Comparison of ENCODE assay signal across 14 cellular contexts in genomic region chr15:43209059-43209824, GRCh38. TPM values are rescaled to one million over a fixed set of nuclear protein-coding genes. Genes with fewer than 3 reads are reported as not detected.
DNase-seq lines count a peak whose midpoint lies in the region; ATAC-seq, FAIRE-seq and TF ChIP-seq lines count a peak whose summit lies in the region.
"Had no signal": no experiment of that assay in that cellular context is flagged by ENCODE, and none has a peak within 500 bp of the region (broad histone marks: within the 10 kb centered on the region; RNA-seq: fewer than 3 reads in every experiment).

No MANE protein-coding gene starts in this region.

- ATAC-seq in HepG2 (peak; percentile 80), GM19467 (IDR thresholded peaks at IDR 0.05; ENCODE audit: unreplicated experiment) (no peak)
- ATAC-seq: natural killer cell had no signal

- intact Hi-C loops in HepG2 (cut with micrococcal nuclease; ENCODE audit: unreplicated experiment), result loop anchor here (1.0 kb wide), 1 partner anchor 76 kb away; no protein-coding TSS in a partner anchor

- FAIRE-seq in HepG2 (lab: Jason Lieb, UNC), result peak; percentile 48

- TF ChIP-seq RAD21 in HepG2 (CRISPR knock-in tag; IDR thresholded peaks at IDR 0.05), result no peak

- H3K9me3 ChIP-seq in HepG2 (ENCODE audit: low read length), result no peaks in the 10 kb centered on the region
- H3K9me3 ChIP-seq: HAP-1 had no signal

- no peak overlapping the region for H3K27ac ChIP-seq in HepG2 (ENCODE audit: extremely low read length, insufficient read depth, low read length)

- H4K20me1 ChIP-seq in HepG2 (ENCODE audit: insufficient read depth, low read length), result no peaks in the 10 kb centered on the region

- H3K79me2 ChIP-seq in HepG2 (ENCODE audit: insufficient read depth, low read length), result no peaks in the 10 kb centered on the region

- peaks cover 1 to 61% of the 10 kb centered on the region in 2 experiments; a peak in 3 of 5 replicates for H3K27me3 ChIP-seq in HepG2 (ENCODE audit: control insufficient read depth in 1 of 2, insufficient read depth in 2 of 2, low read length in 2 of 2)

- CTCF ChIA-PET in HepG2 (lab: Yijun Ruan, JAX; ENCODE audit: low intra/inter-chr PET ratio, low total read pairs), result interaction anchor here (1.8 kb wide), 1 partner anchor 76 kb away, joined by 11 read pairs; no protein-coding TSS in a partner anchor

- POLR2A ChIA-PET in HepG2 (lab: Yijun Ruan, JAX), result interaction anchor here (0.9 kb wide), 1 partner anchor 16 kb away, joined by 3 read pairs; no protein-coding TSS in a partner anchor

- no peak overlapping the region for H3K4me3 ChIP-seq in cardiac fibroblast (replicated peaks in 1 of 2; ENCODE audit: low read depth in 2 of 2, low read length in 2 of 2)
- no peak overlapping the region for H3K4me3 ChIP-seq in HepG2 (replicated peaks in 1 of 3; ENCODE audit: insufficient read depth in 1 of 3, low read depth in 2 of 3, low read length in 3 of 3)
- H3K4me3 ChIP-seq: HAP-1 had no signal

- no peaks in the 10 kb centered on the region for H3K36me3 ChIP-seq in HepG2 (replicated peaks in 1 of 2; ENCODE audit: control insufficient read depth in 1 of 2, insufficient read depth in 2 of 2, low read length in 2 of 2)
- H3K36me3 ChIP-seq: HAP-1 had no signal

- WGBS in HepG2 (ENCODE audit: low lambda C conversion rate), result 10% methylated on average over 5 of the region's 13 CpGs

- no TSS peak for BruUV-seq in HepG2 (replicated peaks; lab: Mats Ljungman, UMichigan)

- TF ChIP-seq CTCF in cardiac fibroblast (IDR thresholded peaks at IDR 0.05; ENCODE audit: low read depth, low read length) (peak; percentile 11), HepG2 (CRISPR knock-in tag; IDR thresholded peaks at IDR 0.05) (peak; percentile 69)

- H3K4me1 ChIP-seq in HepG2 (ENCODE audit: insufficient read depth, low read length), result peaks cover under 1% of the 10 kb centered on the region; the same call in 1 of the 2 replicates
- H3K4me1 ChIP-seq: HAP-1 had no signal

- in situ Hi-C loops in HepG2 (cut with HindIII; ENCODE audit: extremely low pct_ligation_motif_present, low pct_unique_long_range_greater_than_20kb), result loop anchor here (5.0 to 25.0 kb wide), 2 partner anchors 68 to 497 kb away; no protein-coding TSS in a partner anchor

- TF ChIP-seq EP300 in HepG2 (IDR thresholded peaks at IDR 0.05; ENCODE audit: low read depth in 2 of 2, low read length in 2 of 2), result no peak
- no peak for TF ChIP-seq EP300 in HepG2 (CRISPR knock-in tag; IDR thresholded peaks at IDR 0.05; ENCODE audit: borderline replicate concordance)

- no peak overlapping the region for H2AFZ ChIP-seq in HepG2 (ENCODE audit: low read length)

- DNase-seq in ELR (ENCODE audit: low read depth) (peak; percentile 22), HT1080 (ENCODE audit: low read depth) (peak; percentile 33), cardiac fibroblast (ENCODE audit: low read depth in 2 of 2) (peak in 1 of 2 donors; percentile 12), HepG2 (ENCODE audit: low spot score) (peak; percentile 41), nucleus accumbens (lab: John Stamatoyannopoulos, UW) (no peak)
- no peak for DNase-seq in activated CD4-positive, alpha-beta T cell treated with anti-CD3 and anti-CD28 coated beads, Interleukin-2, amount 50 U/mL, for 1 hour
- DNase-seq: activated naive CD4-positive, alpha-beta T cell; DND-41; natural killer cell; NCI-H1105; stimulated activated naive CD4-positive, alpha-beta T cell had no signal

- no peak overlapping the region for H3K4me2 ChIP-seq in HepG2 (ENCODE audit: low read depth, low read length)

- no peak for TF ChIP-seq POLR2A in HepG2 (IDR thresholded peaks at IDR 0.05; ENCODE audit: insufficient read depth in 1 of 2, low read depth in 2 of 2, low read length in 2 of 2)

- no peak overlapping the region for H3K9ac ChIP-seq in HepG2 (ENCODE audit: insufficient read depth, low read depth, low read length)

RNA-seq across cellular contexts. Expression of gene EPB42, which starts 11.6 kb away (rescaled TPM):
- not detected in 2 replicates for total RNA-seq in HT1080 (2014; rRNA removed; shearing (Covaris generic))
- not detected in 2 replicates for polyA plus RNA-seq in HT1080 (2015; cell fraction: cytosol; rRNA removed)
- not detected in 2 replicates for polyA plus RNA-seq in HT1080 (2015; cell fraction: nucleus; rRNA removed)
- not detected in 2 replicates for total RNA-seq in HepG2 (2016; rRNA removed; fragmentation: Illumina TruSeq; extraction: Trizol)
- total RNA-seq in HepG2 (2016; cell fraction: cytosol; rRNA removed; fragmentation: Illumina TruSeq; extraction: Trizol; ENCODE audit: low read depth), result not detected in 2 replicates
- total RNA-seq in HepG2 (2016; cell fraction: insoluble cytoplasmic fraction; rRNA removed; fragmentation: Illumina TruSeq; extraction: Trizol), result not detected in 2 replicates
- total RNA-seq in HepG2 (2016; cell fraction: membrane; rRNA removed; fragmentation: Illumina TruSeq; extraction: Trizol), result not detected in 2 replicates
- total RNA-seq in HepG2 (2016; cell fraction: nucleus; rRNA removed; fragmentation: Illumina TruSeq; extraction: Trizol), result not detected in 2 replicates
- polyA plus RNA-seq in HepG2 (2011; rRNA removed), result not detected in 2 replicates
- polyA plus RNA-seq in HepG2 (2011; cell fraction: cytosol; rRNA removed), result not detected in 2 replicates
- polyA plus RNA-seq in HepG2 (2011; cell fraction: nucleus; rRNA removed), result not detected in 2 replicates
- not detected in 2 replicates for polyA plus RNA-seq in HepG2 (2012)
- not detected in 2 replicates for polyA plus RNA-seq in HepG2 (2016; cell fraction: cytosol; fragmentation: Illumina TruSeq; extraction: Trizol; ENCODE audit: low read depth)
- polyA plus RNA-seq in HepG2 (2016; cell fraction: insoluble cytoplasmic fraction; fragmentation: Illumina TruSeq; extraction: Trizol; ENCODE audit: low read depth), result not detected in 2 replicates
- polyA plus RNA-seq in HepG2 (2016; cell fraction: membrane; fragmentation: Illumina TruSeq; extraction: Trizol; ENCODE audit: low read depth), result not detected in 2 replicates
- polyA plus RNA-seq in HepG2 (2016; cell fraction: nucleus; fragmentation: Illumina TruSeq; extraction: Trizol; ENCODE audit: insufficient read depth, low read depth), result not detected in 2 replicates
- polyA minus RNA-seq in HepG2 (2011; rRNA and poly(A)+ RNA removed; ENCODE audit: low replicate concordance), result not detected in 2 replicates
- not detected in 2 replicates for polyA minus RNA-seq in HepG2 (2011; cell fraction: cytosol; rRNA and poly(A)+ RNA removed)
- not detected in 2 replicates for polyA minus RNA-seq in HepG2 (2011; cell fraction: nucleus; rRNA and poly(A)+ RNA removed)
- total RNA-seq: natural killer cell, OCI-LY7 had no signal

RNA-seq across cellular contexts. Expression of gene CCNDBP1, which starts 24.0 kb away (rescaled TPM):
- total RNA-seq in HT1080 (2014; rRNA removed; shearing (Covaris generic)), result 41.6 and 42.7 TPM in 2 replicates
- 48.5 and 49.6 TPM in 2 replicates for polyA plus RNA-seq in HT1080 (2015; cell fraction: cytosol; rRNA removed)
- polyA plus RNA-seq in HT1080 (2015; cell fraction: nucleus; rRNA removed), result 48.0 and 63.0 TPM in 2 replicates
- total RNA-seq in HepG2 (2016; rRNA removed; fragmentation: Illumina TruSeq; extraction: Trizol), result 24.8 and 33.1 TPM in 2 replicates
- total RNA-seq in HepG2 (2016; cell fraction: cytosol; rRNA removed; fragmentation: Illumina TruSeq; extraction: Trizol; ENCODE audit: low read depth), result 5.3 and 5.7 TPM in 2 replicates
- 23.1 and 35.5 TPM in 2 replicates for total RNA-seq in HepG2 (2016; cell fraction: insoluble cytoplasmic fraction; rRNA removed; fragmentation: Illumina TruSeq; extraction: Trizol)
- 11.3 and 11.4 TPM in 2 replicates for total RNA-seq in HepG2 (2016; cell fraction: membrane; rRNA removed; fragmentation: Illumina TruSeq; extraction: Trizol)
- total RNA-seq in HepG2 (2016; cell fraction: nucleus; rRNA removed; fragmentation: Illumina TruSeq; extraction: Trizol), result 14.3 and 16.4 TPM in 2 replicates
- polyA plus RNA-seq in HepG2 (2011; rRNA removed), result 35.9 and 42.3 TPM in 2 replicates
- polyA plus RNA-seq in HepG2 (2011; cell fraction: cytosol; rRNA removed), result 35.3 and 35.4 TPM in 2 replicates
- polyA plus RNA-seq in HepG2 (2011; cell fraction: nucleus; rRNA removed), result 31.8 and 37.6 TPM in 2 replicates
- 23.1 and 31.6 TPM in 2 replicates for polyA plus RNA-seq in HepG2 (2012)
- polyA plus RNA-seq in HepG2 (2016; cell fraction: cytosol; fragmentation: Illumina TruSeq; extraction: Trizol; ENCODE audit: low read depth), result 5.0 and 5.3 TPM in 2 replicates
- 31.6 and 34.7 TPM in 2 replicates for polyA plus RNA-seq in HepG2 (2016; cell fraction: insoluble cytoplasmic fraction; fragmentation: Illumina TruSeq; extraction: Trizol; ENCODE audit: low read depth)
- 7.8 and 9.0 TPM in 2 replicates for polyA plus RNA-seq in HepG2 (2016; cell fraction: membrane; fragmentation: Illumina TruSeq; extraction: Trizol; ENCODE audit: low read depth)
- polyA plus RNA-seq in HepG2 (2016; cell fraction: nucleus; fragmentation: Illumina TruSeq; extraction: Trizol; ENCODE audit: insufficient read depth, low read depth), result 16.2 and 18.0 TPM in 2 replicates
- 25.9 and 41.1 TPM in 2 replicates for polyA minus RNA-seq in HepG2 (2011; rRNA and poly(A)+ RNA removed; ENCODE audit: low replicate concordance)
- 13.3 and 14.3 TPM in 2 replicates for polyA minus RNA-seq in HepG2 (2011; cell fraction: cytosol; rRNA and poly(A)+ RNA removed)
- 40.0 and 46.0 TPM in 2 replicates for polyA minus RNA-seq in HepG2 (2011; cell fraction: nucleus; rRNA and poly(A)+ RNA removed)

RNA-seq across cellular contexts. Expression of gene TGM5, which starts 57.5 kb away (rescaled TPM):
- 0.20 and 0.98 TPM in 2 replicates for total RNA-seq in HT1080 (2014; rRNA removed; shearing (Covaris generic))
- polyA plus RNA-seq in HT1080 (2015; cell fraction: cytosol; rRNA removed), result 0.33 and 0.72 TPM in 2 replicates
- polyA plus RNA-seq in HT1080 (2015; cell fraction: nucleus; rRNA removed), result 1.8 and 2.2 TPM in 2 replicates
- total RNA-seq in HepG2 (2016; rRNA removed; fragmentation: Illumina TruSeq; extraction: Trizol), result 0.18 and 0.22 TPM in 2 replicates
- total RNA-seq in HepG2 (2016; cell fraction: cytosol; rRNA removed; fragmentation: Illumina TruSeq; extraction: Trizol; ENCODE audit: low read depth), result not detected in 2 replicates
- 0.22 and 0.30 TPM in 2 replicates for total RNA-seq in HepG2 (2016; cell fraction: insoluble cytoplasmic fraction; rRNA removed; fragmentation: Illumina TruSeq; extraction: Trizol)
- 0.09 and 0.14 TPM in 2 replicates for total RNA-seq in HepG2 (2016; cell fraction: membrane; rRNA removed; fragmentation: Illumina TruSeq; extraction: Trizol)
- 0.16 TPM in 1 of 2 replicates, not detected in the other for total RNA-seq in HepG2 (2016; cell fraction: nucleus; rRNA removed; fragmentation: Illumina TruSeq; extraction: Trizol)
- polyA plus RNA-seq in HepG2 (2011; rRNA removed), result 0.55 and 0.65 TPM in 2 replicates
- 0.38 and 0.54 TPM in 2 replicates for polyA plus RNA-seq in HepG2 (2011; cell fraction: cytosol; rRNA removed)
- polyA plus RNA-seq in HepG2 (2011; cell fraction: nucleus; rRNA removed), result 1.7 and 1.9 TPM in 2 replicates
- 0.08 TPM in 1 of 2 replicates, not detected in the other for polyA plus RNA-seq in HepG2 (2012)
- 0.05 and 0.09 TPM in 2 replicates for polyA plus RNA-seq in HepG2 (2016; cell fraction: cytosol; fragmentation: Illumina TruSeq; extraction: Trizol; ENCODE audit: low read depth)
- polyA plus RNA-seq in HepG2 (2016; cell fraction: insoluble cytoplasmic fraction; fragmentation: Illumina TruSeq; extraction: Trizol; ENCODE audit: low read depth), result 0.13 and 0.21 TPM in 2 replicates
- 0.18 and 0.22 TPM in 2 replicates for polyA plus RNA-seq in HepG2 (2016; cell fraction: membrane; fragmentation: Illumina TruSeq; extraction: Trizol; ENCODE audit: low read depth)
- polyA plus RNA-seq in HepG2 (2016; cell fraction: nucleus; fragmentation: Illumina TruSeq; extraction: Trizol; ENCODE audit: insufficient read depth, low read depth), result 0.40 and 0.59 TPM in 2 replicates
- polyA minus RNA-seq in HepG2 (2011; rRNA and poly(A)+ RNA removed; ENCODE audit: low replicate concordance), result 0.56 TPM in 1 of 2 replicates, not detected in the other
- polyA minus RNA-seq in HepG2 (2011; cell fraction: cytosol; rRNA and poly(A)+ RNA removed), result not detected in 2 replicates
- 0.39 and 0.50 TPM in 2 replicates for polyA minus RNA-seq in HepG2 (2011; cell fraction: nucleus; rRNA and poly(A)+ RNA removed)
- total RNA-seq: natural killer cell, OCI-LY7 had no signal

Comparison
In these comparisons a context has a peak if more than half of its experiments do, and no peak if none do; other contexts are left out.
1. DNase-seq: peak in ELR (single experiment), HT1080 (single experiment) and HepG2 (single experiment); none in nucleus accumbens (0 of 56) and activated CD4-positive, alpha-beta T cell treated with anti-CD3 and anti-CD28 coated beads, Interleukin-2, amount 50 U/mL, for 1 hour (single experiment).